In genomic region chr9:16509946-16510504, GRCh38 we compare ENCODE assay signal across 16 cellular contexts.
DNase-seq lines count a peak whose midpoint lies in the region; ATAC-seq, FAIRE-seq and TF ChIP-seq lines count a peak whose summit lies in the region.
"Had no signal": no experiment of that assay in that cellular context is flagged by ENCODE, and none has a peak within 500 bp of the region (broad histone marks: within the 10 kb centered on the region; RNA-seq: fewer than 3 reads in every experiment).

No MANE protein-coding gene starts in this region.

- H3K9me3 ChIP-seq in right atrium auricular region: no peaks in the 10 kb centered on the region
- H3K9me3 ChIP-seq: colonic mucosa had no signal

- no peak for TF ChIP-seq CTCF in right atrium auricular region (IDR thresholded peaks at IDR 0.05)

- no peaks in the 10 kb centered on the region for H3K36me3 ChIP-seq in right atrium auricular region
- H3K36me3 ChIP-seq: colonic mucosa had no signal

- no peak overlapping the region for H3K4me3 ChIP-seq in right atrium auricular region
- H3K4me3 ChIP-seq: colonic mucosa had no signal

- H3K27me3 ChIP-seq in right atrium auricular region: no peaks in the 10 kb centered on the region
- H3K27me3 ChIP-seq: colonic mucosa had no signal

- no peak for DNase-seq in left cardiac atrium
- DNase-seq in right atrium auricular region (ENCODE audit: low spot score): no peak
- DNase-seq in astrocyte of the hippocampus (ENCODE audit: low read depth, low spot score): peak; percentile 68
- DNase-seq in glomerular visceral epithelial cell (ENCODE audit: extremely low spot score): peak; percentile 68
- DNase-seq in urothelium cell line (ENCODE audit: low spot score): peak; percentile 23
- DNase-seq in LoVo (ENCODE audit: low spot score): no peak
- DNase-seq in RPMI8226: no peak
- DNase-seq in activated CD4-positive, alpha-beta T cell treated with anti-CD3 and anti-CD28 coated beads for 48 hours: no peak
- DNase-seq: activated CD8-positive, alpha-beta T cell treated with anti-CD3 and anti-CD28 coated beads for 36 hours; activated naive CD4-positive, alpha-beta T cell; colonic mucosa; DMS79; NCI-H2081 treated with DMSO at 0.1 percent for 48 hours; stimulated activated CD4-positive, alpha-beta T cell treated with anti-CD3 and anti-CD28 coated beads, Interleukin-1b, Interleukin-23, amount 100 ng/mL, for 48 hours; T-helper 2 cell had no signal

- FAIRE-seq in urothelium cell line (lab: Jason Lieb, UNC): no peak

- H3K27ac ChIP-seq in right atrium auricular region: no peak overlapping the region
- H3K27ac ChIP-seq: colonic mucosa, parathyroid adenoma had no signal

- H3K4me1 ChIP-seq in right atrium auricular region: peaks cover 0 to 2% of the 10 kb centered on the region in 2 donors
- H3K4me1 ChIP-seq: colonic mucosa, parathyroid adenoma had no signal

- intact Hi-C loops in left cardiac atrium (cut with DNase I): no loop called here

- ATAC-seq in left cardiac atrium: peak; percentile 23 to 72
- ATAC-seq: activated CD8-positive, alpha-beta T cell treated with anti-CD3 and anti-CD28 coated beads for 36 hours had no signal

Comparison
In these comparisons a context has a peak if more than half of its experiments do, and no peak if none do; other contexts are left out.
1. DNase-seq: peak in astrocyte of the hippocampus (single experiment), glomerular visceral epithelial cell (single experiment) and urothelium cell line (single experiment); none in left cardiac atrium (single experiment), right atrium auricular region (single experiment), LoVo (single experiment), RPMI8226 (single experiment) and activated CD4-positive, alpha-beta T cell treated with anti-CD3 and anti-CD28 coated beads for 48 hours (single experiment).